ENCODE assay signal across 14 cellular contexts in genomic region chr4:74875451-74875850, GRCh38. TPM values are rescaled to one million over a fixed set of nuclear protein-coding genes. Genes with fewer than 3 reads are reported as not detected.
"Had no signal": no experiment of that assay in that cellular context is flagged by ENCODE, and none has a peak within 500 bp of the region (broad histone marks: within the 10 kb centered on the region; RNA-seq: fewer than 3 reads in every experiment).

No MANE protein-coding gene starts in this region.

- H3K27me3 ChIP-seq: esophagus muscularis mucosa, heart right ventricle, neutrophil, upper lobe of right lung had no signal

- H3K9me3 ChIP-seq: esophagus muscularis mucosa, heart right ventricle, neutrophil, upper lobe of right lung had no signal

- ATAC-seq: activated naive CD8-positive, alpha-beta T cell treated with anti-CD3 and anti-CD28 coated beads, Interleukin-2, amount 50 U/mL, for 24 hours had no signal

- H3K36me3 ChIP-seq: esophagus muscularis mucosa, heart right ventricle, neutrophil, upper lobe of right lung had no signal

- H3K4me3 ChIP-seq: esophagus muscularis mucosa, heart right ventricle, upper lobe of right lung had no signal

- DNase-seq: activated CD4-positive, alpha-beta memory T cell treated with anti-CD3 and anti-CD28 coated beads for 36 hours; activated T-cell treated with anti-CD3 and anti-CD28 coated beads, Interleukin-2, amount 50 U/mL, for 48 hours; stimulated activated CD4-positive, alpha-beta T cell treated with anti-CD3 and anti-CD28 coated beads, Interleukin-12 subunit alpha, Interleukin-12 subunit beta, amount 100 ng/mL, for 4 hours; T-helper 9 cell; upper lobe of right lung had no signal

- H3K27ac ChIP-seq: esophagus muscularis mucosa, foreskin keratinocyte, heart right ventricle, neutrophil, upper lobe of right lung, VCaP had no signal

- FAIRE-seq: bronchial epithelial cell had no signal

- H3K4me1 ChIP-seq: foreskin keratinocyte, upper lobe of right lung had no signal

RNA-seq across cellular contexts. Expression of gene PARM1, which starts 57.5 kb away (rescaled TPM):
- total RNA-seq: activated CD4-positive, alpha-beta memory T cell treated with anti-CD3 and anti-CD28 coated beads for 36 hours; activated T-helper 2 cell treated with anti-CD3 and anti-CD28 coated beads, Interferon-gamma antibody, Interleukin-2, Interleukin-4, amounts not matched to agents 10 μg/mL and 5 μg/mL and 100 μg/mL, durations not matched to agents 14 hours and 24 hours and 36 hours; bronchial epithelial cell; osteocyte had no signal
